15 cellular contexts compared by ENCODE assay signal in genomic region chr14:20493634-20494033, GRCh38. TPM values are rescaled to one million over a fixed set of nuclear protein-coding genes. Genes with fewer than 3 reads are reported as not detected.
A peak's percentile ranks its signal among the peaks of the same experiment; 100 is the strongest.
DNase-seq lines count a peak whose midpoint lies in the region; ATAC-seq, FAIRE-seq and TF ChIP-seq lines count a peak whose summit lies in the region.
"Had no signal": no experiment of that assay in that cellular context is flagged by ENCODE, and none has a peak within 500 bp of the region (broad histone marks: within the 10 kb centered on the region; RNA-seq: fewer than 3 reads in every experiment).

No MANE protein-coding gene starts in this region.

- H2BK120ac ChIP-seq in neuronal stem cell (ENCODE audit: low read depth, low read length) = no peak overlapping the region

- H2BK5ac ChIP-seq in neuronal stem cell (ENCODE audit: low read length) = no peak overlapping the region

- H3K27ac Mint-ChIP-seq in neural progenitor cell = no peak overlapping the region

- H3K4me3 ChIP-seq in colonic mucosa (no peak overlapping the region), neural progenitor cell (no peak overlapping the region), brain microvascular endothelial cell (ENCODE audit: low read depth, low read length) (no peak overlapping the region), neuronal stem cell (ENCODE audit: low read length in 2 of 2) (no peak overlapping the region)
- H3K4me3 ChIP-seq: Peyer's patch had no signal

- H3K36me3 ChIP-seq in colonic mucosa (no peaks in the 10 kb centered on the region), neural progenitor cell (no peaks in the 10 kb centered on the region), brain microvascular endothelial cell (replicated peaks) (no peaks in the 10 kb centered on the region), neuronal stem cell (replicated peaks in 1 of 2; ENCODE audit: control insufficient read depth in 2 of 2, insufficient read depth in 2 of 2, low read length in 2 of 2) (no peaks in the 10 kb centered on the region)
- H3K36me3 ChIP-seq: Peyer's patch had no signal

- no peaks in the 10 kb centered on the region for H3K79me2 ChIP-seq in neural progenitor cell (ENCODE audit: low read depth)

- no peaks in the 10 kb centered on the region for H3K27me3 Mint-ChIP-seq in neural progenitor cell (ENCODE audit: insufficient read depth, low read depth)
- H3K27me3 Mint-ChIP-seq: central memory CD8-positive, alpha-beta T cell had no signal

- no peak overlapping the region for H3K14ac ChIP-seq in neuronal stem cell (ENCODE audit: low read length)

- no peak overlapping the region for H2BK15ac ChIP-seq in neuronal stem cell (ENCODE audit: low read length)

- no peaks in the 10 kb centered on the region for H3K36me3 Mint-ChIP-seq in neural progenitor cell

- no peak overlapping the region for H3K18ac ChIP-seq in neuronal stem cell (ENCODE audit: low read length)

- no peaks in the 10 kb centered on the region for H3K79me1 ChIP-seq in neuronal stem cell (ENCODE audit: low read depth, low read length)

- H3K4me3 Mint-ChIP-seq in neural progenitor cell = no peak overlapping the region
- H3K4me3 Mint-ChIP-seq: central memory CD8-positive, alpha-beta T cell had no signal

- no peaks in the 10 kb centered on the region for H3K9me3 ChIP-seq in colonic mucosa
- no peaks in the 10 kb centered on the region for H3K9me3 ChIP-seq in neural progenitor cell (ENCODE audit: low read depth)
- H3K9me3 ChIP-seq in neuronal stem cell (replicated peaks in 1 of 2; ENCODE audit: control insufficient read depth in 2 of 2, insufficient read depth in 1 of 2, low read depth in 1 of 2, low read length in 2 of 2) = no peaks in the 10 kb centered on the region
- H3K9me3 ChIP-seq: Peyer's patch had no signal

- WGBS in neuronal stem cell (ENCODE audit: extremely low coverage in 2 of 2, insufficient read length in 2 of 2, insufficient replicate concordance in 1 of 2), 2 donors = no CpG with 5 or more reads among the region's 2 CpGs

- no peaks in the 10 kb centered on the region for H3K4me1 ChIP-seq in colonic mucosa
- H3K4me1 ChIP-seq in neural progenitor cell = no peaks in the 10 kb centered on the region
- peaks cover 0 to 2% of the 10 kb centered on the region in 2 donors for H3K4me1 ChIP-seq in neuronal stem cell (ENCODE audit: control insufficient read depth in 2 of 2, insufficient read depth in 1 of 2, low read depth in 1 of 2, low read length in 2 of 2)
- H3K4me1 ChIP-seq: Peyer's patch had no signal

- H3K4me1 Mint-ChIP-seq in neural progenitor cell = peaks cover 4% of the 10 kb centered on the region

- FAIRE-seq in GM12891 (lab: Jason Lieb, UNC) = peak; percentile 65

- in situ Hi-C loops in brain microvascular endothelial cell (cut with HindIII; ENCODE audit: low pct_ligation_motif_present, low sequenced_read_pairs) = no loop called here

- ATAC-seq in GM19395 (IDR thresholded peaks at IDR 0.05; ENCODE audit: unreplicated experiment) = no peak
- no peak for ATAC-seq in HG02571 (IDR thresholded peaks at IDR 0.05; ENCODE audit: unreplicated experiment)

- H4K91ac ChIP-seq in neuronal stem cell (ENCODE audit: low read depth, low read length, poor library complexity) = no peak overlapping the region

- H3K4me2 ChIP-seq in neural progenitor cell (no peak overlapping the region), neuronal stem cell (ENCODE audit: insufficient read depth, low read length, poor library complexity, severe bottlenecking) (no peak overlapping the region)

- no peak overlapping the region for H2AK5ac ChIP-seq in neuronal stem cell (ENCODE audit: low read depth, low read length)

- DNase-seq in GM12891 (ENCODE audit: insufficient read length, low spot score) (no peak), MV-4-11 (lab: John Stamatoyannopoulos, UW) (peak; percentile 95), colonic mucosa (peak; percentile 24), neural progenitor cell (ENCODE audit: low spot score) (no peak), brain microvascular endothelial cell (no peak), neuronal stem cell (ENCODE audit: low spot score) (no peak)
- DNase-seq: DMS 273 treated with DMSO at 0.1 percent for 48 hours; NCI-H2081 treated with DMSO at 0.1 percent for 48 hours; Peyer's patch; stimulated activated CD4-positive, alpha-beta T cell treated with anti-CD3 and anti-CD28 coated beads, Interleukin-1b, Interleukin-23, amount 100 ng/mL, for 48 hours; stimulated activated naive CD4-positive, alpha-beta T cell treated with Interleukin-2 at 50 U/mL for 16 hours had no signal

- H3K9ac ChIP-seq in colonic mucosa (ENCODE audit: low read depth in 2 of 2, low read length in 2 of 2) (no peak overlapping the region), neural progenitor cell (no peak overlapping the region), neuronal stem cell (ENCODE audit: low read depth, low read length, poor library complexity) (no peak overlapping the region)

- intact Hi-C loops in colonic mucosa (cut with DNase I) = no loop called here

- H3K23ac ChIP-seq in neuronal stem cell (ENCODE audit: low read depth, low read length, poor library complexity) = no peak overlapping the region

- no peak for TF ChIP-seq POLR2A in GM12891 (IDR thresholded peaks at IDR 0.05; ENCODE audit: low read depth, low read length)

- H2BK12ac ChIP-seq in neuronal stem cell (ENCODE audit: low read length) = no peak overlapping the region

- H4K8ac ChIP-seq in neuronal stem cell (ENCODE audit: low read depth, low read length) = no peak overlapping the region

- H3K9me3 Mint-ChIP-seq in neural progenitor cell = no peaks in the 10 kb centered on the region
- H3K9me3 Mint-ChIP-seq: central memory CD8-positive, alpha-beta T cell had no signal

- H3K27ac ChIP-seq in colonic mucosa = no peak overlapping the region
- no peak overlapping the region for H3K27ac ChIP-seq in neural progenitor cell
- H3K27ac ChIP-seq in brain microvascular endothelial cell = no peak overlapping the region
- H3K27ac ChIP-seq in neuronal stem cell (replicated peaks; ENCODE audit: low read length) = no peak overlapping the region
- H3K27ac ChIP-seq: Peyer's patch, VCaP had no signal

- H2AFZ ChIP-seq in neural progenitor cell (replicated peaks) (peak overlapping the region; percentile 57), neuronal stem cell (ENCODE audit: low read length) (no peak overlapping the region)

- H3K27me3 ChIP-seq in colonic mucosa = no peaks in the 10 kb centered on the region
- H3K27me3 ChIP-seq in neural progenitor cell = no peaks in the 10 kb centered on the region
- H3K27me3 ChIP-seq in brain microvascular endothelial cell (replicated peaks) = no peaks in the 10 kb centered on the region
- peaks cover 0 to 3% (median 0%) of the 10 kb centered on the region in 3 experiments for H3K27me3 ChIP-seq in neuronal stem cell (ENCODE audit: control insufficient read depth in 3 of 3, insufficient read depth in 3 of 3, low read depth in 1 of 3, low read length in 3 of 3)
- H3K27me3 ChIP-seq: Peyer's patch had no signal

- H4K20me1 ChIP-seq in neural progenitor cell (ENCODE audit: low read depth) = no peaks in the 10 kb centered on the region

- no peak overlapping the region for H3K4ac ChIP-seq in neuronal stem cell (ENCODE audit: low read length)

- TF ChIP-seq CTCF in colonic mucosa (IDR thresholded peaks at IDR 0.05) = no peak
- TF ChIP-seq CTCF in neural progenitor cell (IDR thresholded peaks at IDR 0.05) = no peak
- no peak for TF ChIP-seq CTCF in brain microvascular endothelial cell (IDR thresholded peaks at IDR 0.05; ENCODE audit: low read depth, low read length, missing control alignments)

- H3F3A ChIP-seq in neural progenitor cell (ENCODE audit: low read depth) = no peaks in the 10 kb centered on the region

TF ChIP-seq in GM12891, 5 proteins besides CTCF, POLR2A, EP300 and RAD21:
- peak; percentile 91 for TF ChIP-seq SPI1 (IDR thresholded peaks at IDR 0.05; ENCODE audit: low read depth, low read length)
- no peak for TF ChIP-seq PAX5 (IDR thresholded peaks at IDR 0.05; ENCODE audit: insufficient read depth, low read length, severe bottlenecking)

RNA-seq across cellular contexts. Expression of gene RNASE10, which starts 11.7 kb away (rescaled TPM):
- 0.13 TPM for polyA plus RNA-seq in GM12891 (2012; ENCODE audit: low read depth, missing spikeins)
- total RNA-seq in colonic mucosa (under 1 TPM; 0.35 to 0.57 TPM), neural progenitor cell (ENCODE audit: low replicate concordance) (not detected in 2 replicates)
- 0.22 TPM for polyA plus RNA-seq in neuronal stem cell (2013, experiment 1 of 2)
- polyA plus RNA-seq in neuronal stem cell (2013, experiment 2 of 2) = 0.25 TPM
- total RNA-seq: Peyer's patch had no signal

RNA-seq across cellular contexts. Expression of gene PNP, which starts 24.4 kb away (rescaled TPM):
- 34.3 TPM for polyA plus RNA-seq in GM12891 (2012; ENCODE audit: low read depth, missing spikeins)
- total RNA-seq in colonic mucosa (100 to 1,000 TPM; 121 to 123 TPM), neural progenitor cell (ENCODE audit: low replicate concordance) (43.6 and 50.6 TPM in 2 replicates)
- polyA plus RNA-seq in neuronal stem cell (2013, experiment 1 of 2) = 47.5 TPM
- polyA plus RNA-seq in neuronal stem cell (2013, experiment 2 of 2) = 46.2 TPM

RNA-seq across cellular contexts. Expression of gene PIP4P1, which starts 32.4 kb away (rescaled TPM):
- 25.7 TPM for polyA plus RNA-seq in GM12891 (2012; ENCODE audit: low read depth, missing spikeins)
- 10 to 100 TPM; 30.3 to 54.6 TPM for total RNA-seq in colonic mucosa
- total RNA-seq in neural progenitor cell (ENCODE audit: low replicate concordance) = 24.1 and 35.3 TPM in 2 replicates
- polyA plus RNA-seq in neuronal stem cell (2013, experiment 1 of 2) = 37.1 TPM
- polyA plus RNA-seq in neuronal stem cell (2013, experiment 2 of 2) = 33.8 TPM

RNA-seq across cellular contexts. Expression of gene APEX1, which starts 38.6 kb away (rescaled TPM):
- polyA plus RNA-seq in GM12891 (2012; ENCODE audit: low read depth, missing spikeins) = 248 TPM
- total RNA-seq in colonic mucosa (100 to 1,000 TPM; 119 to 169 TPM), neural progenitor cell (ENCODE audit: low replicate concordance) (76.6 and 118 TPM in 2 replicates)
- polyA plus RNA-seq in neuronal stem cell (2013, experiment 1 of 2) = 373 TPM
- 368 TPM for polyA plus RNA-seq in neuronal stem cell (2013, experiment 2 of 2)

RNA-seq across cellular contexts. Expression of gene OSGEP, which starts 39.0 kb away (rescaled TPM):
- 30.6 TPM for polyA plus RNA-seq in GM12891 (2012; ENCODE audit: low read depth, missing spikeins)
- total RNA-seq in colonic mucosa (10 to 100 TPM; 26.9 to 42.0 TPM), neural progenitor cell (ENCODE audit: low replicate concordance) (62.5 and 67.0 TPM in 2 replicates)
- 18.2 TPM for polyA plus RNA-seq in neuronal stem cell (2013, experiment 1 of 2)
- 18.7 TPM for polyA plus RNA-seq in neuronal stem cell (2013, experiment 2 of 2)

Comparison
In these comparisons a context has a peak if more than half of its experiments do, and no peak if none do; other contexts are left out.
1. DNase-seq: peak in MV-4-11 (single experiment) and colonic mucosa (single experiment); none in GM12891 (single experiment), neural progenitor cell (single experiment), brain microvascular endothelial cell (single experiment) and neuronal stem cell (single experiment).